ENCODE assay signal across 8 cellular contexts in the genomic region with DNA sequence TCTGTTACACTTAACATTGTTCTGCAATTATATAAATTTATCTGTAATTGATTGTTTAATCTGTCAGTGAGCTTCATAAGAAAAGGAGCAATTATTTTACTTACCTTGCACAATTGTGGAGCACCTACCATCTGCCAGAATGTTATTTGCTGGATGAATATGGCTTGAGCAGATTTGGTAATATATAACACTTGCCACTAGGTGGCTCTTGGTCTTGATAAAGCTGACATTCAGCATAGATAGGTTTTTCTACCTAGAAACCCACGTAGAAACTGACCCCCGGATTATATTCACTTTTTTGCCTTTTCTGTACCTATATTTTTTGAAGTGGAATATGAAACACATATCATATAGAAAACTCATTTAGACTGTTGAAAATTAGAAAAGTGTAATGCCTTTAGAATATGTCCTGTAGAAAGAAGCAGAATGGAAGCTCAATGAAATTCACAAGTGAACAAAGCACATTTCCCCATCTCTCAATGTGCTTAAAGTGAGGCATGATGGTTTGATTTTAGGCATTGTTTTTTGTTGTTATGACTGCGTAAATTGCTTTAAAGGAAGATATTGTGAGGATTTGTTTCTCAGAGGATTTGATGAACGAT. TPM values are rescaled to one million over a fixed set of nuclear protein-coding genes. Genes with fewer than 3 reads are reported as not detected.
DNase-seq lines count a peak whose midpoint lies in the region; ATAC-seq and TF ChIP-seq lines count a peak whose summit lies in the region.

No MANE protein-coding gene starts in this region.

- intact Hi-C loops in activated T-helper 2 cell treated with anti-CD3 and anti-CD28 coated beads, Interferon-gamma antibody, Interleukin-2, Interleukin-4, amounts not matched to agents 10 μg/mL and 5 μg/mL and 100 μg/mL, durations not matched to agents 14 hours and 24 hours and 36 hours (cut with micrococcal nuclease), result loop anchor here (1.0 to 5.0 kb wide), 3 partner anchors 42 to 343 kb away; no protein-coding TSS in a partner anchor

- H3K4me1 Mint-ChIP-seq in activated T-helper 2 cell treated with anti-CD3 and anti-CD28 coated beads, Interferon-gamma antibody, Interleukin-2, Interleukin-4, amounts not matched to agents 10 μg/mL and 5 μg/mL and 100 μg/mL, durations not matched to agents 14 hours and 24 hours and 36 hours (ENCODE audit: low read depth), result peaks cover 59% of the 10 kb centered on the region
- peaks cover 27% of the 10 kb centered on the region for H3K4me1 Mint-ChIP-seq in glutamatergic neuron (ENCODE audit: low read depth, unreplicated experiment)

- peaks cover 50% of the 10 kb centered on the region for H3K36me3 Mint-ChIP-seq in activated T-helper 2 cell treated with anti-CD3 and anti-CD28 coated beads, Interferon-gamma antibody, Interleukin-2, Interleukin-4, amounts not matched to agents 10 μg/mL and 5 μg/mL and 100 μg/mL, durations not matched to agents 14 hours and 24 hours and 36 hours (ENCODE audit: low read depth)
- H3K36me3 Mint-ChIP-seq in glutamatergic neuron (ENCODE audit: unreplicated experiment), result no peaks in the 10 kb centered on the region

- ATAC-seq in GM18502 (IDR thresholded peaks at IDR 0.05; ENCODE audit: poor library complexity, unreplicated experiment) (peak; percentile 77), HG03095 (IDR thresholded peaks at IDR 0.05; ENCODE audit: unreplicated experiment) (peak; percentile 72)

- peak; percentile 79 for TF ChIP-seq CTCF in glutamatergic neuron (IDR thresholded peaks at IDR 0.05; ENCODE audit: partially characterized antibody, unreplicated experiment)

- H3K9me3 Mint-ChIP-seq in activated T-helper 2 cell treated with anti-CD3 and anti-CD28 coated beads, Interferon-gamma antibody, Interleukin-2, Interleukin-4, amounts not matched to agents 10 μg/mL and 5 μg/mL and 100 μg/mL, durations not matched to agents 14 hours and 24 hours and 36 hours, result no peaks in the 10 kb centered on the region
- H3K9me3 Mint-ChIP-seq in glutamatergic neuron (ENCODE audit: unreplicated experiment), result peaks cover 1% of the 10 kb centered on the region

- peak; percentile 40 for DNase-seq in AG20443 (ENCODE audit: low spot score)
- DNase-seq in NCI-H2171 (lab: John Stamatoyannopoulos, UW), result peak; percentile 5
- no peak for DNase-seq in activated T-helper 2 cell treated with anti-CD3 and anti-CD28 coated beads, Interferon-gamma antibody, Interleukin-2, Interleukin-4, amounts not matched to agents 10 μg/mL and 5 μg/mL and 100 μg/mL, durations not matched to agents 14 hours and 24 hours and 36 hours (ENCODE audit: low spot score)
- DNase-seq in glutamatergic neuron, result no peak
- DNase-seq in renal cortical epithelial cell (ENCODE audit: low read depth), result peak; percentile 74
- no peak for DNase-seq in stimulated activated CD4-positive, alpha-beta T cell treated with anti-CD3 and anti-CD28 coated beads, Interleukin-1b, Interleukin-23, amount 100 ng/mL, for 48 hours

- peak overlapping the region; percentile 4 for H3K4me3 Mint-ChIP-seq in activated T-helper 2 cell treated with anti-CD3 and anti-CD28 coated beads, Interferon-gamma antibody, Interleukin-2, Interleukin-4, amounts not matched to agents 10 μg/mL and 5 μg/mL and 100 μg/mL, durations not matched to agents 14 hours and 24 hours and 36 hours (ENCODE audit: low read depth)
- H3K4me3 Mint-ChIP-seq in glutamatergic neuron (ENCODE audit: unreplicated experiment), result peak overlapping the region; percentile 35

- peak overlapping the region; percentile 10 for H3K27ac Mint-ChIP-seq in activated T-helper 2 cell treated with anti-CD3 and anti-CD28 coated beads, Interferon-gamma antibody, Interleukin-2, Interleukin-4, amounts not matched to agents 10 μg/mL and 5 μg/mL and 100 μg/mL, durations not matched to agents 14 hours and 24 hours and 36 hours
- peak overlapping the region; percentile 89 for H3K27ac Mint-ChIP-seq in glutamatergic neuron (ENCODE audit: unreplicated experiment)

- H3K27me3 Mint-ChIP-seq in activated T-helper 2 cell treated with anti-CD3 and anti-CD28 coated beads, Interferon-gamma antibody, Interleukin-2, Interleukin-4, amounts not matched to agents 10 μg/mL and 5 μg/mL and 100 μg/mL, durations not matched to agents 14 hours and 24 hours and 36 hours (ENCODE audit: low read depth), result no peaks in the 10 kb centered on the region
- no peaks in the 10 kb centered on the region for H3K27me3 Mint-ChIP-seq in glutamatergic neuron (ENCODE audit: unreplicated experiment)

RNA-seq across cellular contexts. Expression of gene RBPJ, which starts 9.5 kb away (rescaled TPM):
- 527 and 540 TPM in 2 replicates for total RNA-seq in activated T-helper 2 cell treated with anti-CD3 and anti-CD28 coated beads, Interferon-gamma antibody, Interleukin-2, Interleukin-4, amounts not matched to agents 10 μg/mL and 5 μg/mL and 100 μg/mL, durations not matched to agents 14 hours and 24 hours and 36 hours
- total RNA-seq in glutamatergic neuron (ENCODE audit: unreplicated experiment) (121 TPM), renal cortical epithelial cell (90.7 and 93.4 TPM in 2 replicates)

Comparison
In these comparisons a context has a peak if more than half of its experiments do, and no peak if none do; other contexts are left out.
1. DNase-seq: peak in AG20443 (single experiment), NCI-H2171 (single experiment) and renal cortical epithelial cell (single experiment); none in activated T-helper 2 cell treated with anti-CD3 and anti-CD28 coated beads, Interferon-gamma antibody, Interleukin-2, Interleukin-4, amounts not matched to agents 10 μg/mL and 5 μg/mL and 100 μg/mL, durations not matched to agents 14 hours and 24 hours and 36 hours (single experiment), glutamatergic neuron (single experiment) and stimulated activated CD4-positive, alpha-beta T cell treated with anti-CD3 and anti-CD28 coated beads, Interleukin-1b, Interleukin-23, amount 100 ng/mL, for 48 hours (single experiment).